Comparison of ENCODE assay signal across 8 cellular contexts in genomic region chrX:69093960-69094935, GRCh38.
DNase-seq lines count a peak whose midpoint lies in the region; ATAC-seq and TF ChIP-seq lines count a peak whose summit lies in the region.

No MANE protein-coding gene starts in this region.

- H3K4me3 ChIP-seq in LNCaP clone FGC (ENCODE audit: low read depth, low read length): no peak overlapping the region
- no peak overlapping the region for H3K4me3 ChIP-seq in vagina

- no peak overlapping the region for H3K27ac Mint-ChIP-seq in CD14-positive monocyte
- H3K27ac Mint-ChIP-seq in effector memory CD8-positive, alpha-beta T cell: no peak overlapping the region

- peaks cover 0 to 4% (median 0%) of the 10 kb centered on the region in 3 donors for H3K27me3 Mint-ChIP-seq in CD14-positive monocyte (ENCODE audit: low read depth in 3 of 3)
- no peaks in the 10 kb centered on the region for H3K27me3 Mint-ChIP-seq in effector memory CD8-positive, alpha-beta T cell

- no peak for TF ChIP-seq POLR2A in vagina (IDR thresholded peaks at IDR 0.05)

- intact Hi-C loops in CD14-positive monocyte (cut with micrococcal nuclease) (no loop called here), vagina (cut with DNase I) (no loop called here)

- DNase-seq in CD14-positive monocyte (ENCODE audit: low spot score) (no peak), LNCaP clone FGC (ENCODE audit: low read depth) (peak; percentile 7), T-helper 9 cell (peak; percentile 4), midbrain (lab: John Stamatoyannopoulos, UW) (peak; percentile 51), vagina (ENCODE audit: extremely low spot score in 2 of 2) (no peak), OCI-M2 (lab: John Stamatoyannopoulos, UW; ENCODE audit: unreplicated experiment) (no peak)
- DNase-seq in effector memory CD8-positive, alpha-beta T cell: peak; percentile 6 to 19 (median 18)

- H3K27ac ChIP-seq in vagina: no peak overlapping the region

- peak; percentile 49 for TF ChIP-seq CTCF in CD14-positive monocyte (IDR thresholded peaks at IDR 0.05)
- TF ChIP-seq CTCF in LNCaP clone FGC (IDR thresholded peaks at IDR 0.05; ENCODE audit: control insufficient read depth, extremely low read depth, insufficient read depth): peak; percentile 43
- TF ChIP-seq CTCF in vagina (IDR thresholded peaks at IDR 0.05): peak in 2 of 3 experiments; percentile 5 to 26

- ATAC-seq in GM18858 (IDR thresholded peaks at IDR 0.05; ENCODE audit: unreplicated experiment): peak; percentile 68
- peak; percentile 31 for ATAC-seq in effector memory CD8-positive, alpha-beta T cell (replicated peaks)

- no peaks in the 10 kb centered on the region for H3K36me3 ChIP-seq in vagina

- no peaks in the 10 kb centered on the region for H3K9me3 Mint-ChIP-seq in CD14-positive monocyte
- no peaks in the 10 kb centered on the region for H3K9me3 Mint-ChIP-seq in effector memory CD8-positive, alpha-beta T cell

- no peaks in the 10 kb centered on the region for H3K36me3 Mint-ChIP-seq in CD14-positive monocyte
- no peaks in the 10 kb centered on the region for H3K36me3 Mint-ChIP-seq in effector memory CD8-positive, alpha-beta T cell (ENCODE audit: insufficient read depth)

- no peaks in the 10 kb centered on the region for H3K4me1 Mint-ChIP-seq in CD14-positive monocyte
- no peaks in the 10 kb centered on the region for H3K4me1 Mint-ChIP-seq in effector memory CD8-positive, alpha-beta T cell (ENCODE audit: low read depth in 2 of 2)

- H3K27me3 ChIP-seq in vagina: no peaks in the 10 kb centered on the region

- no peaks in the 10 kb centered on the region for H3K4me1 ChIP-seq in vagina

- H3K4me3 Mint-ChIP-seq in CD14-positive monocyte: no peak overlapping the region
- no peak overlapping the region for H3K4me3 Mint-ChIP-seq in effector memory CD8-positive, alpha-beta T cell

- no peaks in the 10 kb centered on the region for H3K9me3 ChIP-seq in vagina

Comparison
In these comparisons a context has a peak if more than half of its experiments do, and no peak if none do; other contexts are left out.
1. DNase-seq: peak in LNCaP clone FGC (single experiment), T-helper 9 cell (single experiment), effector memory CD8-positive, alpha-beta T cell (3 of 3) and midbrain (single experiment); none in CD14-positive monocyte (single experiment), vagina (0 of 2) and OCI-M2 (single experiment).
2. Peak in every context shown above with its lines, with median percentiles within 50 percentile points of each other: CTCF ChIP-seq.